Comparison of ENCODE assay signal across 8 cellular contexts in genomic region chr1:230868736-230869385, GRCh38. TPM values are rescaled to one million over a fixed set of nuclear protein-coding genes. Genes with fewer than 3 reads are reported as not detected.
DNase-seq lines count a peak whose midpoint lies in the region; ATAC-seq, FAIRE-seq and TF ChIP-seq lines count a peak whose summit lies in the region.

No MANE protein-coding gene starts in this region.

- peaks cover 20% of the 10 kb centered on the region for H3K27me3 Mint-ChIP-seq in CD4-positive, alpha-beta T cell

- H3K4me2 ChIP-seq in OCI-LY7 (ENCODE audit: low read length): peak overlapping the region; percentile 73

- H3K36me3 ChIP-seq in OCI-LY7 (ENCODE audit: insufficient read depth, low read length) (no peaks in the 10 kb centered on the region), bronchial epithelial cell (ENCODE audit: control insufficient read depth, insufficient read depth, low read length) (no peaks in the 10 kb centered on the region), stomach (no peaks in the 10 kb centered on the region)

- POLR2A ChIA-PET in CD4-positive, alpha-beta T cell (lab: Charles Lee): interaction anchor here (0.8 kb wide), 1 partner anchor 16 kb away, joined by 3 read pairs; no protein-coding TSS in a partner anchor
- POLR2A ChIA-PET in OCI-LY7 (lab: Charles Lee): no interaction called here

- TF ChIP-seq CTCF in CD4-positive, alpha-beta T cell (IDR thresholded peaks at IDR 0.05): no peak
- no peak for TF ChIP-seq CTCF in OCI-LY7 (conservative IDR thresholded peaks at IDR 0.05; ENCODE audit: low read length)
- TF ChIP-seq CTCF in bronchial epithelial cell (IDR thresholded peaks at IDR 0.05; ENCODE audit: insufficient read depth, low read length, severe bottlenecking): no peak
- TF ChIP-seq CTCF in stomach (IDR thresholded peaks at IDR 0.05): no peak

- H3K4me1 ChIP-seq in OCI-LY7 (ENCODE audit: insufficient read depth, low read length, poor library complexity, severe bottlenecking) (peaks cover 9% of the 10 kb centered on the region), stomach (peaks cover 19 to 52% (median 46%) of the 10 kb centered on the region in 4 donors)

- CTCF ChIA-PET in CD4-positive, alpha-beta T cell (lab: Charles Lee): no interaction called here
- CTCF ChIA-PET in OCI-LY7 (lab: Charles Lee; ENCODE audit: unreplicated experiment): no interaction called here

- no peaks in the 10 kb centered on the region for H3K79me2 ChIP-seq in OCI-LY7 (ENCODE audit: insufficient read depth, low read depth, low read length)

- no peaks in the 10 kb centered on the region for H4K20me1 ChIP-seq in OCI-LY7 (ENCODE audit: insufficient read depth, low read length)

- H3K27ac ChIP-seq in CD4-positive, alpha-beta T cell (ENCODE audit: low read depth, low read length): no peak overlapping the region
- H3K27ac ChIP-seq in OCI-LY7 (ENCODE audit: low read depth, low read length, poor library complexity, severe bottlenecking) (no peak overlapping the region), stomach (peak overlapping the region; percentile 66 to 94 (median 91))

- TF ChIP-seq EP300 in stomach (IDR thresholded peaks at IDR 0.05): no peak

- no peaks in the 10 kb centered on the region for H3K9me3 Mint-ChIP-seq in CD4-positive, alpha-beta T cell

- no TSS peak for BruUV-seq in OCI-LY7 (replicated peaks; lab: Mats Ljungman, UMichigan)

- no peak for ATAC-seq in CD4-positive, alpha-beta T cell (ENCODE audit: poor library complexity)
- ATAC-seq in GM19025 (IDR thresholded peaks at IDR 0.05; ENCODE audit: low read depth, unreplicated experiment): peak; percentile 31
- ATAC-seq in HG03159 (IDR thresholded peaks at IDR 0.05; ENCODE audit: unreplicated experiment): peak; percentile 38
- peak; percentile 77 for ATAC-seq in left colon

- no peaks in the 10 kb centered on the region for H3K9me3 ChIP-seq in CD4-positive, alpha-beta T cell (ENCODE audit: control insufficient read depth, low read length)
- no peaks in the 10 kb centered on the region for H3K9me3 ChIP-seq in OCI-LY7 (ENCODE audit: low read length)
- no peaks in the 10 kb centered on the region for H3K9me3 ChIP-seq in stomach

- peaks cover 14% of the 10 kb centered on the region for H3K4me1 Mint-ChIP-seq in CD4-positive, alpha-beta T cell (ENCODE audit: low read depth)

- no peaks in the 10 kb centered on the region for H3K36me3 Mint-ChIP-seq in CD4-positive, alpha-beta T cell (ENCODE audit: low read depth)

- no peak for FAIRE-seq in bronchial epithelial cell (lab: Jason Lieb, UNC)

- no peaks in the 10 kb centered on the region for H3K9me2 ChIP-seq in OCI-LY7 (ENCODE audit: insufficient read depth, low read length)

- H3K4me3 Mint-ChIP-seq in CD4-positive, alpha-beta T cell: peak overlapping the region; percentile 93

- WGBS in stomach, 5 donors: 3 to 12% (median 5%) methylated on average over 25 to 40 of the region's 40 CpGs

- no peak for TF ChIP-seq POLR2A in stomach (IDR thresholded peaks at IDR 0.05)

- peaks cover 21% of the 10 kb centered on the region for H3K27me3 ChIP-seq in CD4-positive, alpha-beta T cell (ENCODE audit: control insufficient read depth, insufficient read depth, low read length)
- H3K27me3 ChIP-seq in bronchial epithelial cell (ENCODE audit: control insufficient read depth, insufficient read depth, low read length) (no peaks in the 10 kb centered on the region), stomach (peaks cover 0 to 9% (median 0%) of the 10 kb centered on the region in 3 donors)

- intact Hi-C loops in CD4-positive, alpha-beta T cell (cut with DNase I, micrococcal nuclease): loop anchor here in 1 of 2 experiments (2.0 to 10.0 kb wide), 4 partner anchors 110 to 556 kb away; partner anchors contain the start of genes ARV1, COG2, EGLN1 and FAM89A
- intact Hi-C loops in OCI-LY7 (cut with micrococcal nuclease; ENCODE audit: unreplicated experiment) (loop anchor here (5.0 kb wide), 1 partner anchor 227 kb away; the partner anchor contains the start of gene COG2), left colon (cut with DNase I, micrococcal nuclease) (no loop called here), stomach (cut with DNase I; ENCODE audit: low total_unique reads) (no loop called here)

- H2AFZ ChIP-seq in OCI-LY7 (ENCODE audit: low read length): peak overlapping the region; percentile 84

- H3K4me3 ChIP-seq in OCI-LY7 (ENCODE audit: low read depth, low read length, poor library complexity, severe bottlenecking) (peak overlapping the region; percentile 84), bronchial epithelial cell (ENCODE audit: low read depth, low read length) (peak overlapping the region; percentile 85), stomach (peak overlapping the region; percentile 85 to 98 (median 93))

- DNase-seq in CD4-positive, alpha-beta T cell: no peak
- peak; percentile 23 for DNase-seq in OCI-LY7 (ENCODE audit: low spot score)
- peak; percentile 18 for DNase-seq in bronchial epithelial cell (ENCODE audit: low read depth)
- DNase-seq in left colon: peak; percentile 55 to 76
- DNase-seq in stomach: peak; percentile 71
- DNase-seq in HuH-7 (ENCODE audit: low spot score): no peak

- no peak overlapping the region for H3K27ac Mint-ChIP-seq in CD4-positive, alpha-beta T cell

RNA-seq across cellular contexts. Expression of gene C1orf198, which starts 0.5 kb away (rescaled TPM):
- 1 to 10 TPM; 2.2 TPM for total RNA-seq in CD4-positive, alpha-beta T cell
- total RNA-seq in OCI-LY7 (2014; rRNA removed; shearing (Covaris generic)): 4.9 and 5.7 TPM in 2 replicates
- 6.5 and 7.9 TPM in 2 replicates for total RNA-seq in OCI-LY7 (2022)
- total RNA-seq in bronchial epithelial cell: 7.1 and 12.3 TPM in 2 replicates
- 10 to 100 TPM; 14.4 to 16.6 TPM for total RNA-seq in left colon
- 10 to 100 TPM; 11.3 to 69.3 (median 51.8) TPM for total RNA-seq in stomach
- polyA plus RNA-seq in stomach: 10 to 100 TPM; 11.7 to 15.8 (median 14.4) TPM

Comparison
In these comparisons a context has a peak if more than half of its experiments do, and no peak if none do; other contexts are left out.
1. DNase-seq: peak in OCI-LY7 (single experiment), bronchial epithelial cell (single experiment), left colon (2 of 2) and stomach (single experiment); none in CD4-positive, alpha-beta T cell (0 of 10) and HuH-7 (single experiment).
2. H3K27ac ChIP-seq: peak in stomach (5 of 5); none in CD4-positive, alpha-beta T cell (single experiment) and OCI-LY7 (single experiment).
3. Peak in every context shown above with its lines, with median percentiles within 50 percentile points of each other: H3K4me3 ChIP-seq.